20 cellular contexts compared by ENCODE assay signal in genomic region chr17:4839965-4840892, GRCh38. TPM values are rescaled to one million over a fixed set of nuclear protein-coding genes. Genes with fewer than 3 reads are reported as not detected.
DNase-seq lines count a peak whose midpoint lies in the region; ATAC-seq and TF ChIP-seq lines count a peak whose summit lies in the region.
"Had no signal": no experiment of that assay in that cellular context is flagged by ENCODE, and none has a peak within 500 bp of the region (broad histone marks: within the 10 kb centered on the region; RNA-seq: fewer than 3 reads in every experiment).

No MANE protein-coding gene starts in this region.

- no peak overlapping the region for H2AK5ac ChIP-seq in trophoblast cell (ENCODE audit: low read length)

- H2BK12ac ChIP-seq in trophoblast cell (ENCODE audit: low read length) = peak overlapping the region; percentile 23

- CTCF ChIA-PET in GM10248 (lab: Yijun Ruan, JAX) = interaction anchor here (1.0 to 1.9 kb wide), 3 partner anchors 10 to 273 kb away, joined by 3 to 4 read pairs (median 4); no protein-coding TSS in a partner anchor

- no peak overlapping the region for H4K12ac ChIP-seq in trophoblast cell (ENCODE audit: low read depth, low read length)

- no peak overlapping the region for H3K4me3 ChIP-seq in trophoblast cell (ENCODE audit: low read depth, low read length)
- H3K4me3 ChIP-seq: colonic mucosa, GM23338, left ventricle myocardium inferior had no signal

- peaks cover 45% of the 10 kb centered on the region for H3K4me1 Mint-ChIP-seq in activated CD4-positive, alpha-beta T cell treated with anti-CD3 and anti-CD28 coated beads, Interleukin-2, amount 10 ng/mL, durations not matched to agents 24 days and 14 days
- peaks cover 66% of the 10 kb centered on the region for H3K4me1 Mint-ChIP-seq in central memory CD8-positive, alpha-beta T cell

- no peak overlapping the region for H2BK5ac ChIP-seq in trophoblast cell (ENCODE audit: low read depth, low read length, poor library complexity)

- peaks cover 18% of the 10 kb centered on the region for H3K79me2 ChIP-seq in trophoblast cell (ENCODE audit: control insufficient read depth, insufficient read depth, low read length, poor library complexity)

- peak overlapping the region; percentile 89 for H3K4ac ChIP-seq in trophoblast cell (ENCODE audit: low read depth, low read length)

- POLR2A ChIA-PET in GM10248 (lab: Yijun Ruan, JAX) = no interaction called here

- H3K23ac ChIP-seq in trophoblast cell (ENCODE audit: low read length) = no peak overlapping the region

- no peak overlapping the region for H3K9ac ChIP-seq in trophoblast cell (ENCODE audit: low read length)

- H3K4me2 ChIP-seq in trophoblast cell (ENCODE audit: low read length) = no peak overlapping the region
- H3K4me2 ChIP-seq: GM23338 had no signal

- no peak overlapping the region for H2AFZ ChIP-seq in trophoblast cell (ENCODE audit: insufficient read depth, low read length, poor library complexity)
- H2AFZ ChIP-seq: GM23338 had no signal

- no peak for ATAC-seq in central memory CD8-positive, alpha-beta T cell (replicated peaks; ENCODE audit: extremely low read depth, poor library complexity, severe bottlenecking)
- ATAC-seq: GM23338, HepG2 had no signal

- in situ Hi-C loops in GM13976 (cut with MboI; ENCODE audit: low sequenced_read_pairs, unreplicated experiment) = no loop called here

- H3K36me3 Mint-ChIP-seq in activated CD4-positive, alpha-beta T cell treated with anti-CD3 and anti-CD28 coated beads, Interleukin-2, amount 10 ng/mL, durations not matched to agents 24 days and 14 days (ENCODE audit: low read depth) = peaks cover 32% of the 10 kb centered on the region
- peaks cover 7% of the 10 kb centered on the region for H3K36me3 Mint-ChIP-seq in central memory CD8-positive, alpha-beta T cell (ENCODE audit: insufficient read depth)
- H3K36me3 Mint-ChIP-seq: naive B cell had no signal

- no peaks in the 10 kb centered on the region for H3K9me3 ChIP-seq in trophoblast cell (ENCODE audit: insufficient read depth, low read depth, low read length)
- H3K9me3 ChIP-seq: colonic mucosa, left ventricle myocardium inferior had no signal

- H3K4me3 Mint-ChIP-seq in activated CD4-positive, alpha-beta T cell treated with anti-CD3 and anti-CD28 coated beads, Interleukin-2, amount 10 ng/mL, durations not matched to agents 24 days and 14 days = peak overlapping the region; percentile 63
- peak overlapping the region; percentile 3 for H3K4me3 Mint-ChIP-seq in central memory CD8-positive, alpha-beta T cell
- H3K4me3 Mint-ChIP-seq: GM23338 had no signal

- H3K14ac ChIP-seq in trophoblast cell (ENCODE audit: low read length) = no peak overlapping the region

- no peaks in the 10 kb centered on the region for H3K9me3 Mint-ChIP-seq in activated CD4-positive, alpha-beta T cell treated with anti-CD3 and anti-CD28 coated beads, Interleukin-2, amount 10 ng/mL, durations not matched to agents 24 days and 14 days
- no peaks in the 10 kb centered on the region for H3K9me3 Mint-ChIP-seq in central memory CD8-positive, alpha-beta T cell
- H3K9me3 Mint-ChIP-seq: GM23338, naive B cell had no signal

- intact Hi-C loops in activated CD4-positive, alpha-beta T cell treated with anti-CD3 and anti-CD28 coated beads, Interleukin-2, amount 10 ng/mL, durations not matched to agents 24 days and 14 days (cut with micrococcal nuclease) = loop anchor here (10.0 kb wide), 1 partner anchor 45 kb away; no protein-coding TSS in a partner anchor

- H2BK120ac ChIP-seq in trophoblast cell (ENCODE audit: insufficient read depth, low read length, poor library complexity) = no peak overlapping the region

- H3K27me3 ChIP-seq in trophoblast cell (ENCODE audit: insufficient read depth, low read length) = no peaks in the 10 kb centered on the region
- H3K27me3 ChIP-seq: colonic mucosa had no signal

- TF ChIP-seq CTCF in GM13976 (IDR thresholded peaks at IDR 0.05; ENCODE audit: borderline replicate concordance, control extremely low read depth, extremely low read depth, insufficient read depth, missing control alignments) (no peak), GM10248 (IDR thresholded peaks at IDR 0.05; ENCODE audit: control extremely low read depth, extremely low read depth, low read depth, missing control alignments) (no peak)

- no peak overlapping the region for H3K18ac ChIP-seq in trophoblast cell (ENCODE audit: low read length)

- H3K79me1 ChIP-seq in trophoblast cell (ENCODE audit: low read length) = no peaks in the 10 kb centered on the region

- H3K27ac ChIP-seq in trophoblast cell (ENCODE audit: low read depth, low read length) = no peak overlapping the region
- H3K27ac ChIP-seq: colonic mucosa had no signal

- H4K8ac ChIP-seq in trophoblast cell (ENCODE audit: low read depth, low read length) = no peak overlapping the region

- WGBS in trophoblast cell (ENCODE audit: extremely low coverage, insufficient coverage, insufficient read length) = 100% methylated on average over 1 of the region's 8 CpGs

- H3K4me1 ChIP-seq in trophoblast cell (ENCODE audit: control insufficient read depth in 1 of 2, insufficient read depth in 2 of 2, low read length in 2 of 2) = peaks cover 3 to 12% of the 10 kb centered on the region in 2 experiments

- peak overlapping the region; percentile 56 for H3K27ac Mint-ChIP-seq in activated CD4-positive, alpha-beta T cell treated with anti-CD3 and anti-CD28 coated beads, Interleukin-2, amount 10 ng/mL, durations not matched to agents 24 days and 14 days
- peak overlapping the region; percentile 45 for H3K27ac Mint-ChIP-seq in central memory CD8-positive, alpha-beta T cell (ENCODE audit: low read depth)

- no peaks in the 10 kb centered on the region for H3K27me3 Mint-ChIP-seq in activated CD4-positive, alpha-beta T cell treated with anti-CD3 and anti-CD28 coated beads, Interleukin-2, amount 10 ng/mL, durations not matched to agents 24 days and 14 days
- H3K27me3 Mint-ChIP-seq in central memory CD8-positive, alpha-beta T cell = no peaks in the 10 kb centered on the region
- H3K27me3 Mint-ChIP-seq: naive B cell had no signal

- no peak for DNase-seq in activated CD4-positive, alpha-beta T cell treated with anti-CD3 and anti-CD28 coated beads, Interleukin-2, amount 10 ng/mL, durations not matched to agents 24 days and 14 days
- no peak for DNase-seq in activated CD4-positive, alpha-beta T cell treated with anti-CD3 and anti-CD28 coated beads, Interleukin-2, amount 50 U/mL, for 48 hours
- DNase-seq in M059J (ENCODE audit: low read depth) (peak; percentile 36), trophoblast cell (no peak), GM13976 (ENCODE audit: low spot score) (no peak), SHP77 (lab: John Stamatoyannopoulos, UW) (no peak), GM10248 (ENCODE audit: extremely low spot score) (no peak)
- DNase-seq in central memory CD8-positive, alpha-beta T cell (ENCODE audit: low spot score in 2 of 2) = no peak
- DNase-seq: colonic mucosa; COR-L47; left ventricle myocardium inferior; naive B cell; NCI-H1092 treated with DMSO at 0.1 percent for 48 hours; NCI-H2171; NK-92 treated with Interleukin-12 subunit alpha and Interleukin-12 subunit beta, amount 100 ng/mL, for 24 hours; SIG-M5 had no signal

- peaks cover 8 to 15% of the 10 kb centered on the region in 2 experiments for H3K36me3 ChIP-seq in trophoblast cell (ENCODE audit: control insufficient read depth in 1 of 2, insufficient read depth in 2 of 2, low read length in 2 of 2)
- H3K36me3 ChIP-seq: colonic mucosa, left ventricle myocardium inferior had no signal

- H4K91ac ChIP-seq in trophoblast cell (ENCODE audit: low read depth, low read length) = no peak overlapping the region

RNA-seq across cellular contexts. Expression of gene MINK1, which starts 7.1 kb away (rescaled TPM):
- 56.1 and 59.7 TPM in 2 replicates for total RNA-seq in activated CD4-positive, alpha-beta T cell treated with anti-CD3 and anti-CD28 coated beads, Interleukin-2, amount 10 ng/mL, durations not matched to agents 24 days and 14 days
- total RNA-seq in M059J (2014; rRNA removed; shearing (Covaris generic)) = 20.2 and 28.7 TPM in 2 replicates
- 54.5 and 55.2 TPM in 2 replicates for polyA plus RNA-seq in trophoblast cell (2013)

RNA-seq across cellular contexts. Expression of gene PLD2, which starts 33.3 kb away (rescaled TPM):
- total RNA-seq in activated CD4-positive, alpha-beta T cell treated with anti-CD3 and anti-CD28 coated beads, Interleukin-2, amount 10 ng/mL, durations not matched to agents 24 days and 14 days = 14.5 and 16.1 TPM in 2 replicates
- 3.7 and 7.5 TPM in 2 replicates for total RNA-seq in M059J (2014; rRNA removed; shearing (Covaris generic))
- polyA plus RNA-seq in trophoblast cell (2013) = 40.7 and 43.6 TPM in 2 replicates

RNA-seq across cellular contexts. Expression of gene PSMB6, which starts 44.3 kb away (rescaled TPM):
- 208 and 209 TPM in 2 replicates for total RNA-seq in activated CD4-positive, alpha-beta T cell treated with anti-CD3 and anti-CD28 coated beads, Interleukin-2, amount 10 ng/mL, durations not matched to agents 24 days and 14 days
- 296 and 331 TPM in 2 replicates for total RNA-seq in M059J (2014; rRNA removed; shearing (Covaris generic))
- 295 and 308 TPM in 2 replicates for polyA plus RNA-seq in trophoblast cell (2013)

RNA-seq across cellular contexts. Expression of gene GLTPD2, which starts 51.5 kb away (rescaled TPM):
- total RNA-seq in activated CD4-positive, alpha-beta T cell treated with anti-CD3 and anti-CD28 coated beads, Interleukin-2, amount 10 ng/mL, durations not matched to agents 24 days and 14 days = not detected in 2 replicates
- total RNA-seq in M059J (2014; rRNA removed; shearing (Covaris generic)) = not detected in 2 replicates
- polyA plus RNA-seq in trophoblast cell (2013) = 0.26 and 0.31 TPM in 2 replicates
- total RNA-seq: left ventricle myocardium inferior, renal cortical epithelial cell, urinary bladder had no signal
